ENCODE assay signal across 1 cellular context in genomic region chr11:724063-724732, GRCh38.
TF ChIP-seq lines count a peak whose summit lies in the region.

No MANE protein-coding gene starts in this region.

TF ChIP-seq in K562, 482 proteins besides CTCF, POLR2A, EP300 and RAD21:
- no peak for TF ChIP-seq MXI1 (IDR thresholded peaks at IDR 0.05; ENCODE audit: low read depth, low read length)
- TF ChIP-seq COPS2 (conservative IDR thresholded peaks at IDR 0.05), result no peak
- TF ChIP-seq RBFOX2 (IDR thresholded peaks at IDR 0.05; ENCODE audit: low read depth, low read length), result peak; percentile 46
- peak; percentile 11 to 25; a peak in 1 of 4 replicates for TF ChIP-seq NRF1 (conservative IDR thresholded peaks at IDR 0.05 in 1 of 2, IDR thresholded peaks at IDR 0.05 in 1 of 2)
